ENCODE assay signal across 8 cellular contexts in genomic region chr11:32792948-32793475, GRCh38. TPM values are rescaled to one million over a fixed set of nuclear protein-coding genes. Genes with fewer than 3 reads are reported as not detected.
DNase-seq lines count a peak whose midpoint lies in the region; ATAC-seq and TF ChIP-seq lines count a peak whose summit lies in the region.

No MANE protein-coding gene starts in this region.

- in situ Hi-C loops in Panc1 (cut with HindIII; ENCODE audit: low pct_unique_long_range_greater_than_20kb, low sequenced_read_pairs): no loop called here
- in situ Hi-C loops in transverse colon (cut with MboI; ENCODE audit: low pct_ligation_motif_present in 1 of 4, low pct_unique_long_range_greater_than_20kb in 1 of 4, low sequenced_read_pairs in 3 of 4): loop anchor here in 3 of 4 donors (10.0 to 25.0 kb wide), 3 partner anchors 456 to 481 kb away; no protein-coding TSS in a partner anchor

- peak; percentile 81 for TF ChIP-seq CTCF in CD4-positive, alpha-beta T cell (IDR thresholded peaks at IDR 0.05)
- TF ChIP-seq CTCF in Panc1 (IDR thresholded peaks at IDR 0.05) (peak; percentile 81), foreskin fibroblast (IDR thresholded peaks at IDR 0.05; ENCODE audit: low read depth, low read length) (peak; percentile 65), transverse colon (IDR thresholded peaks at IDR 0.05) (peak; percentile 62 to 66 (median 66))

- no peak overlapping the region for H3K27ac Mint-ChIP-seq in CD4-positive, alpha-beta T cell

- H3K36me3 Mint-ChIP-seq in CD4-positive, alpha-beta T cell (ENCODE audit: low read depth): no peaks in the 10 kb centered on the region

- H3K4me1 Mint-ChIP-seq in CD4-positive, alpha-beta T cell (ENCODE audit: low read depth): peaks cover 11% of the 10 kb centered on the region

- CTCF ChIA-PET in CD4-positive, alpha-beta T cell (lab: Charles Lee): interaction anchor here (1.8 kb wide), 1 partner anchor 469 kb away, joined by 9 read pairs; no protein-coding TSS in a partner anchor
- CTCF ChIA-PET in Panc1 (lab: Charles Lee): no interaction called here

- 14 to 21% methylated on average over 9 to 13 of the region's 13 CpGs for WGBS in transverse colon (ENCODE audit: low coverage in 1 of 2), 2 donors

- H3K27ac ChIP-seq in CD4-positive, alpha-beta T cell (ENCODE audit: low read depth, low read length): no peak overlapping the region
- H3K27ac ChIP-seq in HUES48 (ENCODE audit: low read depth, low read length) (no peak overlapping the region), Panc1 (ENCODE audit: low read length) (no peak overlapping the region), transverse colon (no peak overlapping the region)

- peak; percentile 18 to 66 (median 52) for DNase-seq in CD4-positive, alpha-beta T cell
- DNase-seq in Panc1 (ENCODE audit: low read depth, low spot score) (peak; percentile 51), activated T-helper 1 cell treated with Interleukin-2 at 50 U/mL for 16 hours (ENCODE audit: low read depth) (peak; percentile 21), foreskin fibroblast (peak; percentile 8 to 62), occipital lobe (lab: John Stamatoyannopoulos, UW) (peak; percentile 13), transverse colon (peak; percentile 69)

- intact Hi-C loops in CD4-positive, alpha-beta T cell (cut with DNase I, micrococcal nuclease): loop anchor here (1.0 to 2.0 kb wide), 2 partner anchors 470 kb away; no protein-coding TSS in a partner anchor
- intact Hi-C loops in Panc1 (cut with micrococcal nuclease; ENCODE audit: unreplicated experiment): loop anchor here (2.0 to 5.0 kb wide), 3 partner anchors 46 to 471 kb away; no protein-coding TSS in a partner anchor
- intact Hi-C loops in transverse colon (cut with DNase I; ENCODE audit: low total_unique reads): loop anchor here (10.0 kb wide), 1 partner anchor 478 kb away; no protein-coding TSS in a partner anchor

- no peak for TF ChIP-seq EP300 in transverse colon (IDR thresholded peaks at IDR 0.05; ENCODE audit: low read depth)

- no peaks in the 10 kb centered on the region for H3K36me3 ChIP-seq in HUES48 (ENCODE audit: control insufficient read depth, insufficient read depth, low read length)
- no peaks in the 10 kb centered on the region for H3K36me3 ChIP-seq in Panc1 (ENCODE audit: control insufficient read depth, insufficient read depth, low read length)
- no peaks in the 10 kb centered on the region for H3K36me3 ChIP-seq in transverse colon

- no TSS peak for BruUV-seq in Panc1 (replicated peaks; lab: Mats Ljungman, UMichigan)

- no peak for TF ChIP-seq POLR2A in transverse colon (IDR thresholded peaks at IDR 0.05)

- H3K4me1 ChIP-seq in HUES48 (ENCODE audit: control insufficient read depth, insufficient read depth, low read length) (peaks cover 5% of the 10 kb centered on the region), Panc1 (ENCODE audit: control insufficient read depth, insufficient read depth, low read length) (0 out of 2 replicates have a peak, but pooled peaks cover 4% of the 10 kb centered on the region), transverse colon (peaks cover 0 to 10% (median 0%) of the 10 kb centered on the region in 4 donors)

- H3K27me3 ChIP-seq in CD4-positive, alpha-beta T cell (ENCODE audit: control insufficient read depth, insufficient read depth, low read length): no peaks in the 10 kb centered on the region
- H3K27me3 ChIP-seq in HUES48 (ENCODE audit: control insufficient read depth, insufficient read depth, low read length): no peaks in the 10 kb centered on the region
- H3K27me3 ChIP-seq in Panc1 (ENCODE audit: control insufficient read depth, insufficient read depth, low read length): peaks cover 1% of the 10 kb centered on the region; the same call in 1 of the 2 replicates
- H3K27me3 ChIP-seq in transverse colon: peaks cover 16% of the 10 kb centered on the region

- POLR2A ChIA-PET in CD4-positive, alpha-beta T cell (lab: Charles Lee): no interaction called here
- POLR2A ChIA-PET in Panc1 (lab: Charles Lee): no interaction called here

- peak overlapping the region; percentile 46 for H3K4me3 ChIP-seq in HUES48 (ENCODE audit: low read depth, low read length)
- H3K4me3 ChIP-seq in Panc1 (ENCODE audit: low read depth in 2 of 2, low read length in 2 of 2): peak overlapping the region; percentile 8 to 34; a peak in 3 of 4 replicates
- peak overlapping the region in 1 of 2 donors; percentile 17 for H3K4me3 ChIP-seq in foreskin fibroblast (ENCODE audit: low read depth in 1 of 2, low read length in 2 of 2)
- H3K4me3 ChIP-seq in transverse colon: peak overlapping the region in 1 of 4 donors; percentile 8

- peak overlapping the region; percentile 49 for H3K4me3 Mint-ChIP-seq in CD4-positive, alpha-beta T cell

- H3K9me3 Mint-ChIP-seq in CD4-positive, alpha-beta T cell: no peaks in the 10 kb centered on the region

- H3K9me3 ChIP-seq in CD4-positive, alpha-beta T cell (ENCODE audit: control insufficient read depth, low read length): no peaks in the 10 kb centered on the region
- no peaks in the 10 kb centered on the region for H3K9me3 ChIP-seq in HUES48 (ENCODE audit: control insufficient read depth, insufficient read depth, low read length)
- no peaks in the 10 kb centered on the region for H3K9me3 ChIP-seq in Panc1 (ENCODE audit: control insufficient read depth, insufficient read depth, low read depth, low read length)
- no peaks in the 10 kb centered on the region for H3K9me3 ChIP-seq in transverse colon

- peaks cover 21% of the 10 kb centered on the region for H3K27me3 Mint-ChIP-seq in CD4-positive, alpha-beta T cell

- ATAC-seq in CD4-positive, alpha-beta T cell (ENCODE audit: poor library complexity): peak; percentile 56
- peak; percentile 87 for ATAC-seq in GM19452 (IDR thresholded peaks at IDR 0.05; ENCODE audit: unreplicated experiment)
- peak; percentile 95 for ATAC-seq in Panc1

- no peak overlapping the region for H3K9ac ChIP-seq in HUES48 (ENCODE audit: low read depth, low read length)

RNA-seq across cellular contexts. Expression of gene CCDC73, which starts 1.4 kb away (rescaled TPM):
- not detected for total RNA-seq in CD4-positive, alpha-beta T cell
- total RNA-seq in Panc1 (2021; ENCODE audit: unreplicated experiment): not detected
- not detected for polyA plus RNA-seq in Panc1 (2012; ENCODE audit: insufficient read length)
- total RNA-seq in occipital lobe: not detected
- not detected for total RNA-seq in transverse colon

RNA-seq across cellular contexts. Expression of gene PRRG4, which starts 36.7 kb away (rescaled TPM):
- total RNA-seq in CD4-positive, alpha-beta T cell: under 1 TPM in 1 of 2 experiments, not detected in 1; 0.05 TPM
- total RNA-seq in Panc1 (2021; ENCODE audit: unreplicated experiment) (0.87 TPM), occipital lobe (0.16 TPM), transverse colon (10 to 100 TPM in 2 of 4 donors, 1 to 10 TPM in 2; 4.8 to 24.6 (median 15.9) TPM)
- polyA plus RNA-seq in Panc1 (2012; ENCODE audit: insufficient read length): 0.30 TPM

Comparison
In these comparisons a context has a peak if more than half of its experiments do, and no peak if none do; other contexts are left out.
1. DNase-seq: peak in every context shown above with its lines; median percentile 69 in transverse colon; 52 in CD4-positive, alpha-beta T cell; 51 in Panc1; 35 in foreskin fibroblast; 21 in activated T-helper 1 cell treated with Interleukin-2 at 50 U/mL for 16 hours; 13 in occipital lobe.